ENCODE assay signal across 21 cellular contexts in the genomic region with DNA sequence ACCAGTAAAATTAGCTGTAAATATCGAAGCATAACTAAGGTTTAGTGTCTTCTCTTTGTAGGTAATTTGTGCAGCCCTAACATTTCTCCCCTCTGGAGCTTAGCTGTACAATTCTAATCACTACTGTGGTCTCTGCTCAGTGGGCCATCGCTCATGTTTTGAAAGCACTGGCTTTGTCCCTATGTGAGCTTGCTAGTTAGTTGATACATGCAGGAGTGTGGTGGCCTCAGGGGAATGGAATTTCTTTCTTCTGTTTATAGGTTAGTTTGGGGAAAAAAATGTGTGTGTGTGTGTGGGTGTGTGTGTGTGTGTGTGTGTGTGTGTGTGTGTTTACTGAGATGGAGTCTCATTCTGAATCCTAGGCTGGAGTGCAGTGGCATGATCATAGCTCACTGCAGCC.
"Had no signal": no experiment of that assay in that cellular context is flagged by ENCODE, and none has a peak within 500 bp of the region (broad histone marks: within the 10 kb centered on the region; RNA-seq: fewer than 3 reads in every experiment).

No MANE protein-coding gene starts in this region.

- DNase-seq: activated CD4-positive, alpha-beta T cell treated with anti-CD3 and anti-CD28 coated beads for 36 hours; activated CD4-positive, alpha-beta T cell treated with anti-CD3 and anti-CD28 coated beads, Interleukin-2, amount 50 U/mL, for 4 hours; activated CD8-positive, alpha-beta memory T cell treated with anti-CD3 and anti-CD28 coated beads, Interleukin-2, amount 50 U/mL, for 48 hours; activated naive CD4-positive, alpha-beta T cell; activated T-cell treated with anti-CD3 and anti-CD28 coated beads, Interleukin-2, amount 50 U/mL, for 4 hours; adrenal gland; endodermal cell; heart left ventricle; left lung; naive thymus-derived CD4-positive, alpha-beta T cell; spleen; stimulated activated CD4-positive, alpha-beta T cell treated with anti-CD3 and anti-CD28 coated beads, Interleukin-4, amount 100 ng/mL, for 1 hour; stimulated activated naive CD4-positive, alpha-beta T cell; T-helper 1 cell; upper lobe of left lung had no signal

- H3K4me1 ChIP-seq: adrenal gland, ascending aorta, breast epithelium, heart left ventricle, left lung, spleen, upper lobe of left lung had no signal

- H3K9me3 ChIP-seq: adrenal gland, ascending aorta, breast epithelium, heart left ventricle, left lung, thoracic aorta, upper lobe of left lung had no signal

- H3K27me3 ChIP-seq: adrenal gland, ascending aorta, breast epithelium, heart left ventricle, left lung, spleen, upper lobe of left lung had no signal

- H3K27ac ChIP-seq: adrenal gland, ascending aorta, breast epithelium, coronary artery, heart left ventricle, left lung, spleen, thoracic aorta, upper lobe of left lung had no signal

- H3K4me3 ChIP-seq: adrenal gland, ascending aorta, breast epithelium, coronary artery, heart left ventricle, left lung, lung, spleen, thoracic aorta, upper lobe of left lung had no signal

- ATAC-seq: activated CD4-positive, alpha-beta T cell treated with anti-CD3 and anti-CD28 coated beads for 36 hours; activated T-cell treated with anti-CD3 and anti-CD28 coated beads, Interleukin-2, amount 50 U/mL, for 4 hours; heart left ventricle; left lung; naive thymus-derived CD4-positive, alpha-beta T cell; WTC11 had no signal

- H3K36me3 ChIP-seq: adrenal gland, ascending aorta, breast epithelium, heart left ventricle, left lung, spleen, thoracic aorta, upper lobe of left lung had no signal
